Comparison of ENCODE assay signal across 10 cellular contexts in the genomic region with DNA sequence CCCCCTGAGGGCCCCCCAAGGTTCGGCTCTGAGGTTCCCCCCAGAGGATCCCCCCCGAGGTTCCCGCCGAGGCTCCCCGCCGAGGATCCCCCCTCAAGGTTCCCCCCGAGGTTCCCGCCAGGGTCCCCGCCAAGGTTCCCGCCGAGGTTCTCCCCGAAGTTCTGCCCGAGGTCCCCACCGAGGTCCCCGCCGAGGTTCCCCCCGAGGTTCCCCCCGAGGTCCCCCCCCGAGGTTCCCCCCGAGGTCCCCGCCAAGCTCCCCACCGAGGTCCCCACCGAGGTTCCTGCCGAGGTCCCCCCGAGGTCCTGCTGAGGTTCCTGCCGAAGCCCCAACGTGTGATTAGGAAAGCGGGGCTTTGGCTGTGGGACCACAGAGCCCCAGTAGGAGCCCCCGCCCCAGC. TPM values are rescaled to one million over a fixed set of nuclear protein-coding genes. Genes with fewer than 3 reads are reported as not detected.
"Had no signal": no experiment of that assay in that cellular context is flagged by ENCODE, and none has a peak within 500 bp of the region (broad histone marks: within the 10 kb centered on the region; RNA-seq: fewer than 3 reads in every experiment).

No MANE protein-coding gene starts in this region.

- H2AFZ ChIP-seq: GM23248, GM23338 had no signal

- ATAC-seq: GM23338, HCT116 had no signal

- H3K9ac ChIP-seq: GM23248 had no signal

- H3K9me3 Mint-ChIP-seq: HFFc6 had no signal

- H3K9me3 ChIP-seq: HAP-1 had no signal

- H3K27ac Mint-ChIP-seq: GM23338, HFFc6 had no signal

- H3K36me3 ChIP-seq: HAP-1 had no signal

- H3K4me1 Mint-ChIP-seq: GM23338 had no signal

- H3K4me3 Mint-ChIP-seq: GM23338, HFFc6 had no signal

- H3K4me3 ChIP-seq: GM23248, GM23338, HAP-1 had no signal

- H3K27ac ChIP-seq: GM23248 had no signal

- H3K4me2 ChIP-seq: GM23338 had no signal

- DNase-seq: GM23248, GOT3, H7, HCEC 1CT, HFFc6 had no signal

RNA-seq across cellular contexts. Expression of gene SSTR5, which starts 32.2 kb away (rescaled TPM):
- total RNA-seq: GM23248, H4, HFFc6 had no signal
- polyA plus RNA-seq: GM23248 had no signal

RNA-seq across cellular contexts. Expression of gene C1QTNF8, which starts 55.7 kb away (rescaled TPM):
- total RNA-seq: GM23248, GM23338, H1, H4, H7, HFFc6 had no signal
- polyA plus RNA-seq: GM23248, GM23338, H1 had no signal
